In genomic region chr10:93481213-93481930, GRCh38 we compare ENCODE assay signal across 9 cellular contexts. TPM values are rescaled to one million over a fixed set of nuclear protein-coding genes. Genes with fewer than 3 reads are reported as not detected.
A peak's percentile ranks its signal among the peaks of the same experiment; 100 is the strongest.
DNase-seq lines count a peak whose midpoint lies in the region; ATAC-seq, FAIRE-seq and TF ChIP-seq lines count a peak whose summit lies in the region.
"Had no signal": no experiment of that assay in that cellular context is flagged by ENCODE, and none has a peak within 500 bp of the region (broad histone marks: within the 10 kb centered on the region; RNA-seq: fewer than 3 reads in every experiment).

No MANE protein-coding gene starts in this region.

- TF ChIP-seq CTCF in colonic mucosa (IDR thresholded peaks at IDR 0.05) = no peak

- 79 to 84% methylated on average over 5 to 6 of the region's 6 CpGs for WGBS in mesodermal cell (ENCODE audit: insufficient coverage in 2 of 2), 2 experiments
- 23% methylated on average over 6 of the region's 6 CpGs for WGBS in urinary bladder

- peak overlapping the region; percentile 54 to 82 for H3K9ac ChIP-seq in colonic mucosa (ENCODE audit: low read depth in 2 of 2, low read length in 2 of 2)

- no peaks in the 10 kb centered on the region for H3K27me3 ChIP-seq in colonic mucosa

- no peaks in the 10 kb centered on the region for H3K9me3 Mint-ChIP-seq in activated naive CD4-positive, alpha-beta T cell treated with anti-CD3 and anti-CD28 coated beads, Interleukin-2, amount 50 U/mL, for 24 hours

- TF ChIP-seq POLR2A in H54 (IDR thresholded peaks at IDR 0.05; ENCODE audit: low read depth, low read length) = no peak

- peak overlapping the region; percentile 96 for H3K4me3 Mint-ChIP-seq in activated naive CD4-positive, alpha-beta T cell treated with anti-CD3 and anti-CD28 coated beads, Interleukin-2, amount 50 U/mL, for 24 hours

- ATAC-seq in HG02571 (IDR thresholded peaks at IDR 0.05; ENCODE audit: unreplicated experiment) = no peak

- peaks cover 5% of the 10 kb centered on the region for H3K4me1 ChIP-seq in colonic mucosa
- peaks cover 18% of the 10 kb centered on the region for H3K4me1 ChIP-seq in mesodermal cell (ENCODE audit: control insufficient read depth, insufficient read depth, low read length, poor library complexity, severe bottlenecking)
- H3K4me1 ChIP-seq in urinary bladder (ENCODE audit: insufficient read depth) = no peaks in the 10 kb centered on the region

- H3K36me3 Mint-ChIP-seq in activated naive CD4-positive, alpha-beta T cell treated with anti-CD3 and anti-CD28 coated beads, Interleukin-2, amount 50 U/mL, for 24 hours = peaks cover 1% of the 10 kb centered on the region

- intact Hi-C loops in colonic mucosa (cut with DNase I) = no loop called here

- no peak for FAIRE-seq in H54 (lab: Jason Lieb, UNC)

- H3K36me3 ChIP-seq in colonic mucosa (no peaks in the 10 kb centered on the region), mesodermal cell (ENCODE audit: control insufficient read depth, insufficient read depth, low read length) (peaks cover 13% of the 10 kb centered on the region), urinary bladder (ENCODE audit: insufficient read depth) (no peaks in the 10 kb centered on the region)

- no peak for DNase-seq in activated naive CD4-positive, alpha-beta T cell treated with Interleukin-2 at 50 U/mL for 16 hours
- DNase-seq in colonic mucosa (no peak), H54 (ENCODE audit: insufficient read length, low spot score) (no peak), NCI-H146 treated with DMSO at 0.1 percent for 48 hours (lab: John Stamatoyannopoulos, UW; ENCODE audit: unreplicated experiment) (no peak)
- DNase-seq: activated gamma-delta T cell had no signal

- H3K4me1 Mint-ChIP-seq in activated naive CD4-positive, alpha-beta T cell treated with anti-CD3 and anti-CD28 coated beads, Interleukin-2, amount 50 U/mL, for 24 hours = peaks cover 16% of the 10 kb centered on the region

- peak overlapping the region; percentile 87 for H3K27ac ChIP-seq in colonic mucosa
- peak overlapping the region; percentile 83 for H3K27ac ChIP-seq in mesodermal cell (ENCODE audit: low read depth, low read length, severe bottlenecking)
- peak overlapping the region; percentile 86 for H3K27ac ChIP-seq in urinary bladder (ENCODE audit: low read depth)

- H3K4me3 ChIP-seq in colonic mucosa = peak overlapping the region; percentile 47
- H3K4me3 ChIP-seq in mesodermal cell (ENCODE audit: extremely low read depth, insufficient read depth, low read length, poor library complexity, severe bottlenecking) = peak overlapping the region; percentile 61
- peak overlapping the region; percentile 49 for H3K4me3 ChIP-seq in urinary bladder (ENCODE audit: low read depth, low read length)

- H3K27ac Mint-ChIP-seq in activated naive CD4-positive, alpha-beta T cell treated with anti-CD3 and anti-CD28 coated beads, Interleukin-2, amount 50 U/mL, for 24 hours = peak overlapping the region; percentile 98

- no peaks in the 10 kb centered on the region for H3K9me3 ChIP-seq in colonic mucosa
- H3K9me3 ChIP-seq in mesodermal cell (ENCODE audit: control insufficient read depth, low read length) = no peaks in the 10 kb centered on the region

- peaks cover 16% of the 10 kb centered on the region for H3K27me3 Mint-ChIP-seq in activated naive CD4-positive, alpha-beta T cell treated with anti-CD3 and anti-CD28 coated beads, Interleukin-2, amount 50 U/mL, for 24 hours

RNA-seq across cellular contexts. Expression of gene MYOF, which starts 0.8 kb away (rescaled TPM):
- 10 to 100 TPM; 88.1 to 90.9 TPM for total RNA-seq in colonic mucosa
- polyA plus RNA-seq in mesodermal cell (2013, experiment 1 of 2) = 49.1 TPM
- 44.0 TPM for polyA plus RNA-seq in mesodermal cell (2013, experiment 2 of 2)
- total RNA-seq in urinary bladder = 99.1 TPM
- polyA plus RNA-seq in urinary bladder = 61.3 TPM

RNA-seq across cellular contexts. Expression of gene CEP55, which starts 15.0 kb away (rescaled TPM):
- total RNA-seq in colonic mucosa (10 to 100 TPM; 11.3 to 30.0 TPM), urinary bladder (23.6 TPM)
- 28.3 TPM for polyA plus RNA-seq in mesodermal cell (2013, experiment 1 of 2)
- polyA plus RNA-seq in mesodermal cell (2013, experiment 2 of 2) = 35.5 TPM
- polyA plus RNA-seq in urinary bladder = 0.48 TPM
